17 cellular contexts compared by ENCODE assay signal in genomic region chr13:30804474-30804873, GRCh38.
DNase-seq lines count a peak whose midpoint lies in the region; ATAC-seq and TF ChIP-seq lines count a peak whose summit lies in the region.
"Had no signal": no experiment of that assay in that cellular context is flagged by ENCODE, and none has a peak within 500 bp of the region (broad histone marks: within the 10 kb centered on the region; RNA-seq: fewer than 3 reads in every experiment).

No MANE protein-coding gene starts in this region.

- peak; percentile 39 for DNase-seq in BE2C
- no peak for DNase-seq in HFFc6
- DNase-seq in astrocyte of the spinal cord (ENCODE audit: low read depth, low spot score), result no peak
- DNase-seq in kidney epithelial cell (ENCODE audit: low read depth), result no peak
- no peak for DNase-seq in NCI-H345 treated with DMSO at 0.1 percent for 48 hours (lab: John Stamatoyannopoulos, UW; ENCODE audit: unreplicated experiment)
- DNase-seq in coronary artery (ENCODE audit: low spot score), result no peak
- DNase-seq: activated CD8-positive, alpha-beta memory T cell treated with anti-CD3 and anti-CD28 coated beads, Interleukin-2, amount 50 U/mL, for 48 hours; GDM1; kidney glomerular epithelial cell; NCI-H748 treated with DMSO at 0.1 percent for 48 hours; stimulated activated naive CD8-positive, alpha-beta T cell treated with anti-CD3 and anti-CD28 coated beads, Interleukin-15, amount 100 ng/mL, for 72 hours had no signal

- H3K4me3 Mint-ChIP-seq in HFFc6, result no peak overlapping the region
- H3K4me3 Mint-ChIP-seq: CD14-positive monocyte; IgD-negative memory B cell; natural killer cell treated with Interleukin-12 subunit alpha and Interleukin-12 subunit beta and Interleukin-15 and Interleukin-18, amount 100 ng/mL, for 72 hours; stimulated activated naive CD8-positive, alpha-beta T cell treated with anti-CD3 and anti-CD28 coated beads, Interleukin-15, amount 100 ng/mL, for 72 hours had no signal

- H3K4me1 Mint-ChIP-seq in HFFc6 (ENCODE audit: low read depth), result peaks cover 42% of the 10 kb centered on the region

- H3K36me3 ChIP-seq in BE2C (no peaks in the 10 kb centered on the region), kidney epithelial cell (ENCODE audit: control insufficient read depth, insufficient read depth, low read length) (no peaks in the 10 kb centered on the region)
- H3K36me3 ChIP-seq: SJSA1 had no signal

- no peaks in the 10 kb centered on the region for H3K27me3 ChIP-seq in BE2C
- no peaks in the 10 kb centered on the region for H3K27me3 ChIP-seq in kidney epithelial cell (ENCODE audit: control insufficient read depth, insufficient read depth, low read length)
- H3K27me3 ChIP-seq: SJSA1 had no signal

- no peak for ATAC-seq in HG03039 (IDR thresholded peaks at IDR 0.05; ENCODE audit: unreplicated experiment)
- ATAC-seq in GM21528 (IDR thresholded peaks at IDR 0.05; ENCODE audit: low FRiP score, unreplicated experiment), result no peak
- ATAC-seq: natural killer cell treated with Interleukin-12 subunit alpha and Interleukin-12 subunit beta and Interleukin-15 and Interleukin-18, amount 100 ng/mL, for 72 hours; stimulated activated naive CD8-positive, alpha-beta T cell treated with anti-CD3 and anti-CD28 coated beads, Interleukin-15, amount 100 ng/mL, for 72 hours had no signal

- no peak overlapping the region for H3K27ac Mint-ChIP-seq in HFFc6
- H3K27ac Mint-ChIP-seq: IgD-negative memory B cell; natural killer cell treated with Interleukin-12 subunit alpha and Interleukin-12 subunit beta and Interleukin-15 and Interleukin-18, amount 100 ng/mL, for 72 hours; stimulated activated naive CD8-positive, alpha-beta T cell treated with anti-CD3 and anti-CD28 coated beads, Interleukin-15, amount 100 ng/mL, for 72 hours had no signal

- in situ Hi-C loops in astrocyte of the spinal cord (cut with HindIII; ENCODE audit: low sequenced_read_pairs), result no loop called here

- no peaks in the 10 kb centered on the region for H3K36me3 Mint-ChIP-seq in HFFc6 (ENCODE audit: low read depth)
- H3K36me3 Mint-ChIP-seq: IgD-negative memory B cell; natural killer cell treated with Interleukin-12 subunit alpha and Interleukin-12 subunit beta and Interleukin-15 and Interleukin-18, amount 100 ng/mL, for 72 hours had no signal

- TF ChIP-seq CTCF in BE2C (IDR thresholded peaks at IDR 0.05; ENCODE audit: low read depth, low read length) (peak; percentile 39), HFFc6 (IDR thresholded peaks at IDR 0.05) (peak; percentile 66), astrocyte of the spinal cord (IDR thresholded peaks at IDR 0.05; ENCODE audit: low read depth, low read length) (peak; percentile 38), kidney epithelial cell (IDR thresholded peaks at IDR 0.05; ENCODE audit: insufficient read depth, low read length, poor library complexity, severe bottlenecking) (peak; percentile 5), coronary artery (IDR thresholded peaks at IDR 0.05) (no peak)

- H3K4me3 ChIP-seq in BE2C (ENCODE audit: low read depth, low read length) (no peak overlapping the region), astrocyte of the spinal cord (ENCODE audit: low read depth, low read length) (no peak overlapping the region), kidney epithelial cell (ENCODE audit: low read depth, low read length) (no peak overlapping the region), coronary artery (no peak overlapping the region)
- H3K4me3 ChIP-seq: SJSA1 had no signal

- no peaks in the 10 kb centered on the region; the same call in 1 of the 2 replicates for H3K9me3 ChIP-seq in BE2C
- H3K9me3 ChIP-seq: SJSA1 had no signal

- H3K27me3 Mint-ChIP-seq in HFFc6 (ENCODE audit: insufficient read depth), result no peaks in the 10 kb centered on the region; the same call in 1 of the 2 replicates

- no peak overlapping the region for H3K27ac ChIP-seq in coronary artery
- H3K27ac ChIP-seq: SJSA1 had no signal

- H3K4me1 ChIP-seq in BE2C, result peaks cover 19% of the 10 kb centered on the region

- no peaks in the 10 kb centered on the region for H3K9me3 Mint-ChIP-seq in HFFc6
- H3K9me3 Mint-ChIP-seq: IgD-negative memory B cell; natural killer cell treated with Interleukin-12 subunit alpha and Interleukin-12 subunit beta and Interleukin-15 and Interleukin-18, amount 100 ng/mL, for 72 hours; stimulated activated naive CD8-positive, alpha-beta T cell treated with anti-CD3 and anti-CD28 coated beads, Interleukin-15, amount 100 ng/mL, for 72 hours had no signal
